ENCODE assay signal across 24 cellular contexts in the genomic region with DNA sequence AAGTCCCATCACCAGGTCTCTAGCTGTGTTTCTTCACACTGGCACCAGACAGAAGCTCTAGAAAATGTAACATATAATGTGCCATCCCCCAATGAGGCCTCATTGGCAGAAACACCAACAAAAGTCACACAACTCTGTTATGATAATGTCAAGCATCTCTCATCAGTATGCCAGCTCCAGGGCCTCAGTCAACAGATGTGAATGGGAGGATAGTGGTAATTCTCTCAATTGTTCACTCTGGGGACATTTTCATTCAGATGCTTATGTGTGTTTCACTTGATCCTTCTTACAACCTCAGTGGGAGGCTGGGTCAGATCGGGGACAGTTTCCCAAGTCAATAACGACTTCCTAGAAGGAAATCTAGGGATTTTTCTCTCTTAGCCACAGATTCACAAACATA.
"Had no signal": no experiment of that assay in that cellular context is flagged by ENCODE, and none has a peak within 500 bp of the region (broad histone marks: within the 10 kb centered on the region; RNA-seq: fewer than 3 reads in every experiment).

No MANE protein-coding gene starts in this region.

- H3K36me3 ChIP-seq: ascending aorta, brain microvascular endothelial cell, upper lobe of left lung had no signal

- DNase-seq: activated CD4-positive, alpha-beta T cell treated with anti-CD3 and anti-CD28 coated beads for 36 hours; activated CD4-positive, alpha-beta T cell treated with anti-CD3 and anti-CD28 coated beads, Interleukin-2, amount 50 U/mL, for 4 hours; activated CD8-positive, alpha-beta memory T cell treated with anti-CD3 and anti-CD28 coated beads for 24 hours; activated CD8-positive, alpha-beta memory T cell treated with anti-CD3 and anti-CD28 coated beads, Interleukin-2, amount 50 U/mL, for 4 hours; activated T-cell treated with anti-CD3 and anti-CD28 coated beads, Interleukin-2, amount 50 U/mL, for 24 hours; brain microvascular endothelial cell; caudate nucleus; dermis blood vessel endothelial cell; effector memory CD4-positive, alpha-beta T cell; hippocampal formation; mesendoderm; mucosa of descending colon; nephron progenitor cell; nucleus accumbens; right cardiac atrium; stimulated activated CD4-positive, alpha-beta T cell treated with anti-CD3 and anti-CD28 coated beads, Interleukin-4, amount 100 ng/mL, for 24 hours; stimulated activated naive CD4-positive, alpha-beta T cell treated with Interleukin-2 at 50 U/mL for 16 hours; T-cell; upper lobe of left lung had no signal

- H3K9me3 Mint-ChIP-seq: activated naive CD4-positive, alpha-beta T cell treated with anti-CD3 and anti-CD28 coated beads, Interleukin-2, amount 50 U/mL, for 72 hours; activated T-cell treated with anti-CD3 and anti-CD28 coated beads, Interleukin-2, amount 50 U/mL, for 24 hours; activated T-helper 17 cell treated with anti-CD3 and anti-CD28 coated beads, Interleukin-2, amount 50 U/mL, for 72 hours had no signal

- H3K9ac ChIP-seq: parathyroid adenoma had no signal

- H2AFZ ChIP-seq: parathyroid adenoma had no signal

- H3K4me3 ChIP-seq: ascending aorta, mucosa of descending colon, upper lobe of left lung had no signal

- H3K27ac Mint-ChIP-seq: activated CD4-positive, alpha-beta T cell treated with anti-CD3 and anti-CD28 coated beads for 36 hours; activated naive CD4-positive, alpha-beta T cell treated with anti-CD3 and anti-CD28 coated beads, Interleukin-2, amount 50 U/mL, for 72 hours; activated T-cell treated with anti-CD3 and anti-CD28 coated beads, Interleukin-2, amount 50 U/mL, for 24 hours; activated T-helper 17 cell treated with anti-CD3 and anti-CD28 coated beads, Interleukin-2, amount 50 U/mL, for 72 hours; T-cell had no signal

- H3K4me3 Mint-ChIP-seq: activated CD4-positive, alpha-beta T cell treated with anti-CD3 and anti-CD28 coated beads for 36 hours; activated T-cell treated with anti-CD3 and anti-CD28 coated beads, Interleukin-2, amount 50 U/mL, for 24 hours; activated T-helper 17 cell treated with anti-CD3 and anti-CD28 coated beads, Interleukin-2, amount 50 U/mL, for 72 hours; T-cell had no signal

- H3K27ac ChIP-seq: ascending aorta, brain microvascular endothelial cell, parathyroid adenoma, upper lobe of left lung had no signal

- H3K36me3 Mint-ChIP-seq: activated naive CD4-positive, alpha-beta T cell treated with anti-CD3 and anti-CD28 coated beads, Interleukin-2, amount 50 U/mL, for 72 hours; T-cell had no signal

- ATAC-seq: activated CD4-positive, alpha-beta T cell treated with anti-CD3 and anti-CD28 coated beads for 36 hours; activated naive CD4-positive, alpha-beta T cell treated with anti-CD3 and anti-CD28 coated beads, Interleukin-2, amount 50 U/mL, for 72 hours; activated T-helper 17 cell treated with anti-CD3 and anti-CD28 coated beads, Interleukin-2, amount 50 U/mL, for 72 hours; esophagus mucosa; mucosa of descending colon; right cardiac atrium; T-cell had no signal

- H3K27me3 Mint-ChIP-seq: activated CD4-positive, alpha-beta T cell treated with anti-CD3 and anti-CD28 coated beads for 36 hours had no signal

- H3K27me3 ChIP-seq: ascending aorta, brain microvascular endothelial cell, upper lobe of left lung had no signal

- H3K79me2 ChIP-seq: parathyroid adenoma had no signal

- H3K4me1 Mint-ChIP-seq: activated CD4-positive, alpha-beta T cell treated with anti-CD3 and anti-CD28 coated beads for 36 hours; activated T-helper 17 cell treated with anti-CD3 and anti-CD28 coated beads, Interleukin-2, amount 50 U/mL, for 72 hours; T-cell had no signal

- H3K4me1 ChIP-seq: ascending aorta, parathyroid adenoma, upper lobe of left lung had no signal

- H3K9me3 ChIP-seq: ascending aorta, mucosa of descending colon, upper lobe of left lung had no signal
